31 cellular contexts compared by ENCODE assay signal in the genomic region with DNA sequence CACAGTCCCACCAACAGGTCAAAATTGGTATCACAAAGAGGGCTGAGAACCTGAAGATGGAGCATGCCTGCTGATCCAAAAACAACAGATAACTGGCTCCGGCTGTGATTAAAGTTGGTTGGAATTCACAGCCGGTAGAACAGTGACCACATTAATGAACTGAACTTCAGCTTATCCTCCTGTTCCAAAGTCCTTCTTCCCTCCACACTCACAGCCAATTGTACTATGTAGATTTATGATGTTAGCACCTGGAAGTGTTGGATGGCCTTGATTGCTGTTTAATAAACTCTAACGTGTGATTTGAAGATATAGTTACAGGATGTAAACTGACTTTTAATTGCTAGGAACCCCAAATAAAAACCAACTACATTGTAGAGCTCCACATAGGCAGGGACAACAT.
"Had no signal": no experiment of that assay in that cellular context is flagged by ENCODE, and none has a peak within 500 bp of the region (broad histone marks: within the 10 kb centered on the region; RNA-seq: fewer than 3 reads in every experiment).

No MANE protein-coding gene starts in this region.

- H3K9ac ChIP-seq: neural progenitor cell, parathyroid adenoma had no signal

- H3K27me3 Mint-ChIP-seq: stimulated activated memory B cell treated with anti-CD40 and anti-IgM and Interleukin-4, amounts not matched to agents 10 μg/mL and 1 μg/mL and 100 μg/mL, for 72 hours had no signal

- H3K4me3 Mint-ChIP-seq: natural killer cell; nephron; neural progenitor cell; stimulated activated memory B cell treated with anti-CD40 and anti-IgM and Interleukin-4, amounts not matched to agents 10 μg/mL and 1 μg/mL and 100 μg/mL, for 72 hours; stimulated activated naive CD8-positive, alpha-beta T cell treated with anti-CD3 and anti-CD28 coated beads, Interleukin-15, amount 100 ng/mL, for 72 hours; type B pancreatic cell had no signal

- H3K4me1 ChIP-seq: neural progenitor cell, parathyroid adenoma, psoas muscle, right lobe of liver, sigmoid colon, suprapubic skin, testis, tibial artery, transverse colon, upper lobe of right lung, uterus had no signal

- DNase-seq: natural killer cell; occipital lobe; ovary; posterior cingulate gyrus; psoas muscle; right cardiac atrium; right lobe of liver; sigmoid colon; spleen; stimulated activated CD4-positive, alpha-beta T cell treated with anti-CD3 and anti-CD28 coated beads, Interleukin-12 subunit alpha, Interleukin-12 subunit beta, amount 100 ng/mL, for 4 hours; stimulated activated CD4-positive, alpha-beta T cell treated with anti-CD3 and anti-CD28 coated beads, Interleukin-1b, Interleukin-23, amount 100 ng/mL, for 48 hours; stimulated activated CD4-positive, alpha-beta T cell treated with anti-CD3 and anti-CD28 coated beads, Interleukin-4, amount 100 ng/mL, for 1 hour; stimulated activated CD4-positive, alpha-beta T cell treated with anti-CD3 and anti-CD28 coated beads, Interleukin-4, amount 100 ng/mL, for 4 hours; stimulated activated CD8-positive, alpha-beta memory T cell treated with anti-CD3 and anti-CD28 coated beads, Interleukin-4, amount 100 ng/mL, for 48 hours; stimulated activated naive CD4-positive, alpha-beta T cell; stimulated activated naive CD8-positive, alpha-beta T cell treated with anti-CD3 and anti-CD28 coated beads, Interleukin-15, amount 100 ng/mL, for 72 hours; stimulated activated naive CD8-positive, alpha-beta T cell treated with anti-CD3 and anti-CD28 coated beads, Interleukin-15, Interleukin-2, amounts not matched to agents 100 U/mL and 50 U/mL, for 24 hours; substantia nigra; testis; tibial artery; transverse colon; upper lobe of right lung; uterus had no signal

- H3K4me2 ChIP-seq: neural progenitor cell, smooth muscle cell had no signal

- H3K4me1 Mint-ChIP-seq: natural killer cell; neural progenitor cell; stimulated activated memory B cell treated with anti-CD40 and anti-IgM and Interleukin-4, amounts not matched to agents 10 μg/mL and 1 μg/mL and 100 μg/mL, for 72 hours; stimulated activated naive CD8-positive, alpha-beta T cell treated with anti-CD3 and anti-CD28 coated beads, Interleukin-15, amount 100 ng/mL, for 72 hours had no signal

- H2AFZ ChIP-seq: neural progenitor cell, parathyroid adenoma had no signal

- H3K27ac ChIP-seq: neural progenitor cell, ovary, parathyroid adenoma, psoas muscle, right lobe of liver, sigmoid colon, spleen, suprapubic skin, testis, tibial artery, transverse colon, upper lobe of right lung, uterus had no signal

- H3K79me2 ChIP-seq: parathyroid adenoma had no signal

- H3K4me3 ChIP-seq: neural progenitor cell, ovary, psoas muscle, right lobe of liver, sigmoid colon, smooth muscle cell, spleen, suprapubic skin, testis, tibial artery, transverse colon, upper lobe of right lung, uterus had no signal

- H3K36me3 ChIP-seq: neural progenitor cell, ovary, right lobe of liver, sigmoid colon, spleen, suprapubic skin, tibial artery, transverse colon, upper lobe of right lung, uterus had no signal

- H3K27me3 ChIP-seq: ovary, right lobe of liver, sigmoid colon, testis, transverse colon, upper lobe of right lung, uterus had no signal

- H3K9me3 ChIP-seq: ovary, psoas muscle, right lobe of liver, sigmoid colon, suprapubic skin, testis, tibial artery, transverse colon, upper lobe of right lung, uterus had no signal

- H3K9me3 Mint-ChIP-seq: natural killer cell, nephron had no signal

- H3K36me3 Mint-ChIP-seq: natural killer cell; neural progenitor cell; stimulated activated memory B cell treated with anti-CD40 and anti-IgM and Interleukin-4, amounts not matched to agents 10 μg/mL and 1 μg/mL and 100 μg/mL, for 72 hours; type B pancreatic cell had no signal

- H3K27ac Mint-ChIP-seq: natural killer cell; nephron; neural progenitor cell; progenitor cell of endocrine pancreas; stimulated activated memory B cell treated with anti-CD40 and anti-IgM and Interleukin-4, amounts not matched to agents 10 μg/mL and 1 μg/mL and 100 μg/mL, for 72 hours; stimulated activated naive CD8-positive, alpha-beta T cell treated with anti-CD3 and anti-CD28 coated beads, Interleukin-15, amount 100 ng/mL, for 72 hours; type B pancreatic cell had no signal

- ATAC-seq: natural killer cell; psoas muscle; right cardiac atrium; right lobe of liver; stimulated activated memory B cell treated with anti-CD40 and anti-IgM and Interleukin-4, amounts not matched to agents 10 μg/mL and 1 μg/mL and 100 μg/mL, for 72 hours; stimulated activated naive CD8-positive, alpha-beta T cell treated with anti-CD3 and anti-CD28 coated beads, Interleukin-15, amount 100 ng/mL, for 72 hours; stimulated activated naive CD8-positive, alpha-beta T cell treated with anti-CD3 and anti-CD28 coated beads, Interleukin-15, Interleukin-2, amounts not matched to agents 100 U/mL and 50 U/mL, for 24 hours; upper lobe of right lung had no signal
